In genomic region chr12:72074065-72074464, GRCh38 we compare ENCODE assay signal across 19 cellular contexts.
A peak's percentile ranks its signal among the peaks of the same experiment; 100 is the strongest.
DNase-seq lines count a peak whose midpoint lies in the region; ATAC-seq, FAIRE-seq and TF ChIP-seq lines count a peak whose summit lies in the region.
"Had no signal": no experiment of that assay in that cellular context is flagged by ENCODE, and none has a peak within 500 bp of the region (broad histone marks: within the 10 kb centered on the region; RNA-seq: fewer than 3 reads in every experiment).

No MANE protein-coding gene starts in this region.

- H3K9me3 ChIP-seq in HepG2 (ENCODE audit: low read length) (peaks cover 16% of the 10 kb centered on the region), right lobe of liver (no peaks in the 10 kb centered on the region), body of pancreas (peaks cover 0 to 3% (median 0%) of the 10 kb centered on the region in 3 donors)
- H3K9me3 ChIP-seq: BE2C, HAP-1 had no signal

- no peaks in the 10 kb centered on the region for H3K79me2 ChIP-seq in HepG2 (ENCODE audit: insufficient read depth, low read length)

- DNase-seq in HepG2 (ENCODE audit: low spot score) (no peak), right lobe of liver (no peak), NCI-H2227 treated with DMSO at 0.1 percent for 48 hours (lab: John Stamatoyannopoulos, UW) (peak; percentile 34), NCI-H748 treated with DMSO at 0.1 percent for 48 hours (lab: John Stamatoyannopoulos, UW) (peak; percentile 58), body of pancreas (no peak), dermis blood vessel endothelial cell (no peak)
- DNase-seq: ACHN; BE2C; C1 segment of cervical spinal cord; CD4-positive, CD25-positive, alpha-beta regulatory T cell; CD8-positive, alpha-beta memory T cell; COR-L47; GDM1; GM23248 had no signal

- no peak overlapping the region for H3K4me2 ChIP-seq in HepG2 (ENCODE audit: low read depth, low read length)

- TF ChIP-seq POLR2A in HepG2 (IDR thresholded peaks at IDR 0.05; ENCODE audit: insufficient read depth in 1 of 2, low read depth in 2 of 2, low read length in 2 of 2) (no peak), right lobe of liver (IDR thresholded peaks at IDR 0.05) (no peak), body of pancreas (IDR thresholded peaks at IDR 0.05) (no peak)

- H3K4me1 ChIP-seq in HepG2 (ENCODE audit: insufficient read depth, low read length) (no peaks in the 10 kb centered on the region), right lobe of liver (no peaks in the 10 kb centered on the region), body of pancreas (no peaks in the 10 kb centered on the region)
- H3K4me1 ChIP-seq: HAP-1 had no signal

- no peak overlapping the region for H3K9ac ChIP-seq in HepG2 (ENCODE audit: insufficient read depth, low read depth, low read length)
- H3K9ac ChIP-seq: GM23248 had no signal

- CTCF ChIA-PET in HepG2 (lab: Yijun Ruan, JAX; ENCODE audit: low intra/inter-chr PET ratio, low total read pairs): no interaction called here

- in situ Hi-C loops in HepG2 (cut with HindIII; ENCODE audit: extremely low pct_ligation_motif_present, low pct_unique_long_range_greater_than_20kb): no loop called here

- no peak for FAIRE-seq in HepG2 (lab: Jason Lieb, UNC)
- FAIRE-seq: GM12892, GM18507 had no signal

- H3K27ac ChIP-seq in HepG2 (ENCODE audit: extremely low read length, insufficient read depth, low read length) (no peak overlapping the region), right lobe of liver (no peak overlapping the region), body of pancreas (no peak overlapping the region)
- H3K27ac ChIP-seq: GM23248, HL-60 had no signal

- no peak for TF ChIP-seq RAD21 in HepG2 (CRISPR knock-in tag; IDR thresholded peaks at IDR 0.05)

- H3K4me3 ChIP-seq in HepG2 (replicated peaks in 1 of 3; ENCODE audit: insufficient read depth in 1 of 3, low read depth in 2 of 3, low read length in 3 of 3) (no peak overlapping the region), right lobe of liver (no peak overlapping the region), body of pancreas (no peak overlapping the region)
- H3K4me3 ChIP-seq: GM23248, HAP-1 had no signal

- TF ChIP-seq EP300 in HepG2 (IDR thresholded peaks at IDR 0.05; ENCODE audit: low read depth in 2 of 2, low read length in 2 of 2): no peak
- TF ChIP-seq EP300 in HepG2 (CRISPR knock-in tag; IDR thresholded peaks at IDR 0.05; ENCODE audit: borderline replicate concordance): no peak

- BruUV-seq in HepG2 (replicated peaks; lab: Mats Ljungman, UMichigan): no TSS peak

- POLR2A ChIA-PET in HepG2 (lab: Yijun Ruan, JAX): no interaction called here

- no peaks in the 10 kb centered on the region for H3K36me3 ChIP-seq in HepG2 (replicated peaks in 1 of 2; ENCODE audit: control insufficient read depth in 1 of 2, insufficient read depth in 2 of 2, low read length in 2 of 2)
- H3K36me3 ChIP-seq in right lobe of liver: no peaks in the 10 kb centered on the region
- H3K36me3 ChIP-seq in body of pancreas (replicated peaks in 1 of 2; ENCODE audit: insufficient read depth in 1 of 2, low read depth in 2 of 2): no peaks in the 10 kb centered on the region
- H3K36me3 ChIP-seq: BE2C, HAP-1 had no signal

- TF ChIP-seq CTCF in HepG2 (CRISPR knock-in tag; IDR thresholded peaks at IDR 0.05) (no peak), right lobe of liver (IDR thresholded peaks at IDR 0.05) (no peak), body of pancreas (IDR thresholded peaks at IDR 0.05) (no peak)

- WGBS in HepG2 (ENCODE audit: low lambda C conversion rate): 0% methylated on average over 1 of the region's 1 CpG
- 64% methylated on average over 1 of the region's 1 CpG for WGBS in right lobe of liver (ENCODE audit: insufficient coverage, low coverage, low lambda C conversion rate, missing lambda C conversion rate)
- 85 to 89% methylated on average over 1 of the region's 1 CpG for WGBS in body of pancreas, 2 donors

- H3K27me3 ChIP-seq in HepG2 (ENCODE audit: control insufficient read depth in 1 of 2, insufficient read depth in 2 of 2, low read length in 2 of 2) (no peaks in the 10 kb centered on the region), right lobe of liver (no peaks in the 10 kb centered on the region), body of pancreas (no peaks in the 10 kb centered on the region)
- H3K27me3 ChIP-seq: BE2C had no signal

- H4K20me1 ChIP-seq in HepG2 (ENCODE audit: insufficient read depth, low read length): no peaks in the 10 kb centered on the region

- ATAC-seq in HepG2 (no peak), right lobe of liver (no peak), HG02623 (IDR thresholded peaks at IDR 0.05; ENCODE audit: unreplicated experiment) (no peak), body of pancreas (no peak)

- intact Hi-C loops in HepG2 (cut with micrococcal nuclease; ENCODE audit: unreplicated experiment) (no loop called here), right lobe of liver (cut with DNase I) (no loop called here), body of pancreas (cut with DNase I) (no loop called here)

- H2AFZ ChIP-seq in HepG2 (ENCODE audit: low read length): no peak overlapping the region
- H2AFZ ChIP-seq: GM23248 had no signal

TF ChIP-seq in HepG2, 621 proteins besides CTCF, POLR2A, EP300 and RAD21:
- TF ChIP-seq MAFK (conservative IDR thresholded peaks at IDR 0.05 in 1 of 2, IDR thresholded peaks at IDR 0.05 in 1 of 2; ENCODE audit: low read length in 2 of 2): peak; percentile 63 to 89
- peak; percentile 87 for TF ChIP-seq MAFF (IDR thresholded peaks at IDR 0.05; ENCODE audit: low read depth, low read length)
- no peak for TF ChIP-seq ARNT2 (CRISPR knock-in tag; IDR thresholded peaks at IDR 0.05; ENCODE audit: low read depth)
TF ChIP-seq in HepG2: peak in this region for 2.

Comparison
In these comparisons a context has a peak if more than half of its experiments do, and no peak if none do; other contexts are left out.
1. DNase-seq: peak in NCI-H2227 treated with DMSO at 0.1 percent for 48 hours (single experiment) and NCI-H748 treated with DMSO at 0.1 percent for 48 hours (single experiment); none in HepG2 (single experiment), right lobe of liver (0 of 3), body of pancreas (0 of 4) and dermis blood vessel endothelial cell (single experiment).